ENCODE assay signal across 17 cellular contexts in the genomic region with DNA sequence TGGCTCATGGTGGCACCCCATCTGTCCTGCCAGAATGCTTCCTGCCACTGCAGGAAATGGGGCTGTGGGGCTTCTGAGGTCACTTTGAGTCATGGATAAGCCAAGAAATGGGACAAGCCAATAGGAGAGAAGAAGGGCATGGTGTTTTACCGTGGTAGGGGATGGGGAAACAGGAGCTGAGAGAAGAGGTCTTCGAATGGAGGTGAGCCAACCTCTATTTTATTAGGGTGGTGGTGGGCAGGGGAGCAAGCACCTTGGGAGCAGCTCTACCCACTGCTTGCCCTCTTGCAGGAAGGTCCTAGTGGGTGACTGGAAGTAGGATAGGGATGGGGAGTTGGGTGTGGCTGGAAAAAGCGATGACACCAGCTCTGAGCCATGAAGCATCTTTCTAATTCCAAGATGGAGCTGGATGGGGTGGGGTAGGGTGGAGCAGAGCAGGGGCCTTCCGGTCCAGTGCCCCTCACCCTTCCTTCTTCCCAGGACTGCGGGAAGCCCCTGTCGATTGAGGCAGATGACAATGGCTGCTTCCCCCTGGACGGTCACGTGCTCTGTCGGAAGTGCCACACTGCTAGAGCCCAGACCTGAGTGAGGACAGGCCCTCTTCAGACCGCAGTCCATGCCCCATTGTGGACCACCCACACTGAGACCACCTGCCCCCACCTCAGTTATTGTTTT. TPM values are rescaled to one million over a fixed set of nuclear protein-coding genes. Genes with fewer than 3 reads are reported as not detected.
A peak's percentile ranks its signal among the peaks of the same experiment; 100 is the strongest.
DNase-seq lines count a peak whose midpoint lies in the region; ATAC-seq, FAIRE-seq and TF ChIP-seq lines count a peak whose summit lies in the region.
"Had no signal": no experiment of that assay in that cellular context is flagged by ENCODE, and none has a peak within 500 bp of the region (broad histone marks: within the 10 kb centered on the region; RNA-seq: fewer than 3 reads in every experiment).

No MANE protein-coding gene starts in this region.

- ATAC-seq in CD4-positive, CD25-positive, alpha-beta regulatory T cell (ENCODE audit: low read depth in 2 of 2): no peak
- ATAC-seq in K562 (no peak), GM21423 (IDR thresholded peaks at IDR 0.05; ENCODE audit: unreplicated experiment) (no peak)

- H3K36me3 Mint-ChIP-seq in CD4-positive, CD25-positive, alpha-beta regulatory T cell: peaks cover 34% of the 10 kb centered on the region

- H3K9ac ChIP-seq in K562 (ENCODE audit: insufficient read depth in 1 of 2, low read depth in 2 of 2, low read length in 2 of 2) (0 out of 4 replicates have a peak overlapping the region, but pooled peaks of 1 of the 2 experiments have one; percentile 42), neuronal stem cell (ENCODE audit: low read depth, low read length, poor library complexity) (no peak overlapping the region)
- H3K9ac ChIP-seq: neural progenitor cell had no signal

- H3K9me3 Mint-ChIP-seq in CD4-positive, CD25-positive, alpha-beta regulatory T cell: no peaks in the 10 kb centered on the region
- H3K9me3 Mint-ChIP-seq: neural progenitor cell had no signal

- CTCF ChIA-PET in K562 (lab: Yijun Ruan, JAX; ENCODE audit: low intra/inter-chr PET ratio): no interaction called here

- H2BK12ac ChIP-seq in neuronal stem cell (ENCODE audit: low read length): no peak overlapping the region

- peak overlapping the region; percentile 5 to 85 (median 55) for H3K27ac Mint-ChIP-seq in CD4-positive, CD25-positive, alpha-beta regulatory T cell
- H3K27ac Mint-ChIP-seq: neural progenitor cell had no signal

- H3K4me1 Mint-ChIP-seq in CD4-positive, CD25-positive, alpha-beta regulatory T cell: peaks cover 0 to 30% (median 4%) of the 10 kb centered on the region in 4 donors

- POLR2A ChIA-PET in K562 (lab: Yijun Ruan, JAX): interaction anchor here (0.7 to 9.7 kb wide), 6 partner anchors 9 to 54 kb away, joined by 3 to 131 read pairs (median 3); a partner anchor contains a TSS

- no peak overlapping the region for H3K4me2 ChIP-seq in K562 (ENCODE audit: insufficient read depth, low read length)
- no peak overlapping the region for H3K4me2 ChIP-seq in neuronal stem cell (ENCODE audit: insufficient read depth, low read length, poor library complexity, severe bottlenecking)
- H3K4me2 ChIP-seq: neural progenitor cell had no signal

- H4K20me1 ChIP-seq in K562 (replicated peaks; ENCODE audit: control insufficient read depth, insufficient read depth, low read length): peaks cover 28% of the 10 kb centered on the region

- H3K23ac ChIP-seq in neuronal stem cell (ENCODE audit: low read depth, low read length, poor library complexity): peak overlapping the region; percentile 45

- H3K79me1 ChIP-seq in neuronal stem cell (ENCODE audit: low read depth, low read length): peaks cover 5% of the 10 kb centered on the region

- 87% methylated on average over 10 of the region's 10 CpGs for WGBS in K562 (ENCODE audit: insufficient coverage, low coverage, missing lambda C conversion rate)
- no CpG with 5 or more reads among the region's 10 CpGs for WGBS in neuronal stem cell (ENCODE audit: extremely low coverage in 2 of 2, insufficient read length in 2 of 2, insufficient replicate concordance in 1 of 2), 2 donors

- no peak overlapping the region for H2BK15ac ChIP-seq in neuronal stem cell (ENCODE audit: low read length)

- no peak for TF ChIP-seq EP300 in K562 (IDR thresholded peaks at IDR 0.05; ENCODE audit: low read length)

- H2BK5ac ChIP-seq in neuronal stem cell (ENCODE audit: low read length): no peak overlapping the region

- no peak overlapping the region for H2BK120ac ChIP-seq in neuronal stem cell (ENCODE audit: low read depth, low read length)

- no peak for TF ChIP-seq POLR2A in K562 (conservative IDR thresholded peaks at IDR 0.05)

- no peak overlapping the region for H3K14ac ChIP-seq in neuronal stem cell (ENCODE audit: low read length)

- peaks cover 54% of the 10 kb centered on the region for H3K36me3 ChIP-seq in CD4-positive, CD25-positive, alpha-beta regulatory T cell (ENCODE audit: control insufficient read depth, insufficient read depth, low read length)
- H3K36me3 ChIP-seq in H7 (replicated peaks; ENCODE audit: control insufficient read depth, insufficient read depth, low read length) (peaks cover 60% of the 10 kb centered on the region), K562 (ENCODE audit: control insufficient read depth, insufficient read depth, low read length) (peaks cover 58% of the 10 kb centered on the region; the same call in 2 of the 3 replicates), neuronal stem cell (replicated peaks in 1 of 2; ENCODE audit: control insufficient read depth in 2 of 2, insufficient read depth in 2 of 2, low read length in 2 of 2) (peaks cover 45 to 71% of the 10 kb centered on the region in 2 donors)
- H3K36me3 ChIP-seq: neural progenitor cell had no signal

- no peaks in the 10 kb centered on the region for H3K27me3 ChIP-seq in CD4-positive, CD25-positive, alpha-beta regulatory T cell (ENCODE audit: control insufficient read depth, insufficient read depth, low read length)
- H3K27me3 ChIP-seq in H7 (ENCODE audit: control insufficient read depth, insufficient read depth, low read length): no peaks in the 10 kb centered on the region
- H3K27me3 ChIP-seq in K562 (ENCODE audit: control insufficient read depth in 2 of 2, insufficient read depth in 2 of 2, low read length in 2 of 2): peaks cover 5 to 19% of the 10 kb centered on the region in 2 experiments; a peak in 4 of 5 replicates
- no peaks in the 10 kb centered on the region for H3K27me3 ChIP-seq in neuronal stem cell (ENCODE audit: control insufficient read depth in 3 of 3, insufficient read depth in 3 of 3, low read depth in 1 of 3, low read length in 3 of 3)
- H3K27me3 ChIP-seq: BLaER1 treated with 17β-estradiol and CSF1 and Interleukin-3, amounts not matched to agents 10 nM and 100 nM; neural progenitor cell had no signal

- no peak for TF ChIP-seq RAD21 in K562 (CRISPR knock-in tag; conservative IDR thresholded peaks at IDR 0.05 in 1 of 2, IDR thresholded peaks at IDR 0.05 in 1 of 2)

- peaks cover 17% of the 10 kb centered on the region for H3K4me1 ChIP-seq in CD4-positive, CD25-positive, alpha-beta regulatory T cell (ENCODE audit: control insufficient read depth, insufficient read depth, low read length, poor library complexity, severe bottlenecking)
- peaks cover 0 to 28% of the 10 kb centered on the region in 2 experiments; a peak in 3 of 5 replicates for H3K4me1 ChIP-seq in K562 (replicated peaks in 1 of 2; ENCODE audit: control insufficient read depth in 2 of 2, insufficient read depth in 2 of 2, low read length in 2 of 2)
- peaks cover 0 to 5% of the 10 kb centered on the region in 2 donors for H3K4me1 ChIP-seq in neuronal stem cell (ENCODE audit: control insufficient read depth in 2 of 2, insufficient read depth in 1 of 2, low read depth in 1 of 2, low read length in 2 of 2)
- H3K4me1 ChIP-seq: neural progenitor cell had no signal

- in situ Hi-C loops in K562 (cut with MboI): no loop called here

- H3K79me2 ChIP-seq in K562 (ENCODE audit: control insufficient read depth, insufficient read depth, low read length): no peaks in the 10 kb centered on the region; the same call in 2 of the 3 replicates

- H4K8ac ChIP-seq in neuronal stem cell (ENCODE audit: low read depth, low read length): no peak overlapping the region

- no peak overlapping the region for H3K18ac ChIP-seq in neuronal stem cell (ENCODE audit: low read length)

- no peak overlapping the region for H3K4ac ChIP-seq in neuronal stem cell (ENCODE audit: low read length)

- FAIRE-seq in K562 (lab: Jason Lieb, UNC): no peak

- no peak overlapping the region for H3K4me3 ChIP-seq in CD4-positive, CD25-positive, alpha-beta regulatory T cell (ENCODE audit: low read depth, low read length)
- H3K4me3 ChIP-seq in H7 (ENCODE audit: insufficient read depth, low read depth, low read length) (no peak overlapping the region), K562 (no peak overlapping the region), neuronal stem cell (ENCODE audit: low read length in 2 of 2) (no peak overlapping the region)
- H3K4me3 ChIP-seq: BLaER1 treated with 17β-estradiol and CSF1 and Interleukin-3, amounts not matched to agents 10 nM and 100 nM; neural progenitor cell had no signal

- no peak overlapping the region for H3K27ac ChIP-seq in CD4-positive, CD25-positive, alpha-beta regulatory T cell (ENCODE audit: insufficient read depth, low read length, poor library complexity, severe bottlenecking)
- H3K27ac ChIP-seq in K562 (ENCODE audit: extremely low read depth, low read depth, low read length): no peak overlapping the region
- H3K27ac ChIP-seq in neuronal stem cell (replicated peaks; ENCODE audit: low read length): no peak overlapping the region
- H3K27ac ChIP-seq: neural progenitor cell, VCaP had no signal

- no peak overlapping the region for H4K91ac ChIP-seq in neuronal stem cell (ENCODE audit: low read depth, low read length, poor library complexity)

- TF ChIP-seq CTCF in K562 (IDR thresholded peaks at IDR 0.05 in 2 of 3, conservative IDR thresholded peaks at IDR 0.05 in 1 of 3; ENCODE audit: insufficient read depth in 2 of 3, low read depth in 1 of 3, low read length in 3 of 3): no peak

- H2AK5ac ChIP-seq in neuronal stem cell (ENCODE audit: low read depth, low read length): no peak overlapping the region

- intact Hi-C loops in K562 (cut with micrococcal nuclease): no loop called here

- no peaks in the 10 kb centered on the region for H3K9me3 ChIP-seq in CD4-positive, CD25-positive, alpha-beta regulatory T cell (ENCODE audit: control insufficient read depth in 2 of 2, low read length in 2 of 2)
- H3K9me3 ChIP-seq in K562 (replicated peaks; ENCODE audit: control insufficient read depth, insufficient read depth, low read depth, low read length) (no peaks in the 10 kb centered on the region), neuronal stem cell (replicated peaks in 1 of 2; ENCODE audit: control insufficient read depth in 2 of 2, insufficient read depth in 1 of 2, low read depth in 1 of 2, low read length in 2 of 2) (peaks cover 0 to 2% of the 10 kb centered on the region in 2 donors)
- H3K9me3 ChIP-seq: BLaER1 treated with 17β-estradiol and CSF1 and Interleukin-3, amounts not matched to agents 10 nM and 100 nM had no signal

- no peak for DNase-seq in CD4-positive, CD25-positive, alpha-beta regulatory T cell
- peak; percentile 51 for DNase-seq in H7
- DNase-seq in K562 (ENCODE audit: extremely low read depth in 1 of 4, low spot score in 3 of 4): no peak
- no peak for DNase-seq in neuronal stem cell (ENCODE audit: low spot score)
- DNase-seq in NCI-H345 treated with DMSO at 0.1 percent for 48 hours (lab: John Stamatoyannopoulos, UW; ENCODE audit: unreplicated experiment): no peak
- no peak for DNase-seq in SW 1271 (lab: John Stamatoyannopoulos, UW)
- DNase-seq in activated CD8-positive, alpha-beta memory T cell treated with anti-CD3 and anti-CD28 coated beads, Interleukin-2, amount 50 U/mL, for 48 hours: no peak
- DNase-seq: foreskin melanocyte; NCI-H1436; NCI-H82; SHP77; stimulated activated CD4-positive, alpha-beta T cell treated with anti-CD3 and anti-CD28 coated beads, Interleukin-15, amount 100 ng/mL, for 24 hours had no signal

- BruUV-seq in K562 (replicated peaks; lab: Mats Ljungman, UMichigan): no TSS peak

- H3K27me3 Mint-ChIP-seq in CD4-positive, CD25-positive, alpha-beta regulatory T cell: no peaks in the 10 kb centered on the region

- H2AFZ ChIP-seq in K562 (ENCODE audit: low read depth, low read length) (no peak overlapping the region), neuronal stem cell (ENCODE audit: low read length) (no peak overlapping the region)
- H2AFZ ChIP-seq: neural progenitor cell had no signal

- peak overlapping the region in 1 of 4 donors; percentile 20 for H3K4me3 Mint-ChIP-seq in CD4-positive, CD25-positive, alpha-beta regulatory T cell
- H3K4me3 Mint-ChIP-seq: neural progenitor cell had no signal

- H3K9me1 ChIP-seq in K562 (ENCODE audit: control insufficient read depth, insufficient read depth, low read length): peaks cover 10% of the 10 kb centered on the region

RNA-seq across cellular contexts. Expression of a gene that starts 9.1 kb away (rescaled TPM):
- total RNA-seq in CD4-positive, CD25-positive, alpha-beta regulatory T cell: 174 TPM
- 100 to 1,000 TPM in 1 of 4 donors, 10 to 100 TPM in 3; 81.1 to 105 (median 89.5) TPM for polyA plus RNA-seq in CD4-positive, CD25-positive, alpha-beta regulatory T cell
- 84.6 and 97.1 TPM in 2 replicates for total RNA-seq in H7 (2014; rRNA removed; shearing (Covaris generic))
- total RNA-seq in K562 (2011; cell fraction: chromatin; rRNA removed; ENCODE audit: low replicate concordance): 38.7 and 99.5 TPM in 2 replicates
- 54.7 and 66.9 TPM in 2 replicates for total RNA-seq in K562 (2011; cell fraction: nucleolus; rRNA removed)
- total RNA-seq in K562 (2011; cell fraction: nucleoplasm; rRNA removed): 41.5 and 64.4 TPM in 2 replicates
- total RNA-seq in K562 (2014; rRNA removed): 26.9 and 37.8 TPM in 2 replicates
- 9.2 and 11.5 TPM in 2 replicates for total RNA-seq in K562 (2014; rRNA removed; fragmentation: Illumina TruSeq; extraction: Trizol)
- 15.7 and 17.3 TPM in 2 replicates for total RNA-seq in K562 (2015; rRNA removed; fragmentation: Illumina TruSeq; extraction: Trizol)
- total RNA-seq in K562 (2021): 114 and 130 TPM in 2 replicates
- 9.0 and 18.5 TPM in 2 replicates for polyA plus RNA-seq in K562 (2011; rRNA removed)
- 15.7 and 26.2 TPM in 2 replicates for polyA plus RNA-seq in K562 (2011; cell fraction: cytosol; rRNA removed)
- polyA plus RNA-seq in K562 (2011; cell fraction: nucleus; rRNA removed): 53.7 and 98.4 TPM in 2 replicates
- 141 and 252 TPM in 2 replicates for polyA plus RNA-seq in K562 (2012)
- 81.7 and 116 TPM in 2 replicates for polyA plus RNA-seq in K562 (2014; fragmentation: Illumina TruSeq; extraction: Trizol)
- 1 to 10 TPM; 1.8 to 3.1 TPM for polyA plus RNA-seq in K562 (2014; fragmentation: Nextera tagmentation; extraction: Ambion mirVana)
- polyA plus RNA-seq in K562 (2014; rRNA removed): 30.0 and 35.0 TPM in 2 replicates
- polyA minus RNA-seq in K562 (2011; rRNA and poly(A)+ RNA removed): 8.3 and 9.5 TPM in 2 replicates
- polyA minus RNA-seq in K562 (2011; cell fraction: cytosol; rRNA and poly(A)+ RNA removed): 57.5 and 83.9 TPM in 2 replicates
- polyA minus RNA-seq in K562 (2011; cell fraction: nucleus; rRNA and poly(A)+ RNA removed): 35.4 and 38.0 TPM in 2 replicates
- polyA plus RNA-seq in neuronal stem cell (2013, experiment 1 of 2): 85.0 TPM
- 85.7 TPM for polyA plus RNA-seq in neuronal stem cell (2013, experiment 2 of 2)

RNA-seq across cellular contexts. Expression of a gene that starts 18.4 kb away (rescaled TPM):
- 5.0 TPM for total RNA-seq in CD4-positive, CD25-positive, alpha-beta regulatory T cell
- polyA plus RNA-seq in CD4-positive, CD25-positive, alpha-beta regulatory T cell: 10 to 100 TPM in 1 of 4 donors, 1 to 10 TPM in 3; 1.4 to 10.3 (median 4.8) TPM
- 176 and 189 TPM in 2 replicates for total RNA-seq in H7 (2014; rRNA removed; shearing (Covaris generic))
- total RNA-seq in K562 (2011; cell fraction: chromatin; rRNA removed; ENCODE audit: low replicate concordance): 0.37 TPM in 1 of 2 replicates, not detected in the other
- 0.26 and 0.67 TPM in 2 replicates for total RNA-seq in K562 (2011; cell fraction: nucleolus; rRNA removed)
- total RNA-seq in K562 (2011; cell fraction: nucleoplasm; rRNA removed): 0.37 TPM in 1 of 2 replicates, not detected in the other
- total RNA-seq in K562 (2014; rRNA removed): not detected in 2 replicates
- not detected in 2 replicates for total RNA-seq in K562 (2014; rRNA removed; fragmentation: Illumina TruSeq; extraction: Trizol)
- not detected in 2 replicates for total RNA-seq in K562 (2015; rRNA removed; fragmentation: Illumina TruSeq; extraction: Trizol)
- total RNA-seq in K562 (2021): 0.22 and 0.25 TPM in 2 replicates
- 0.07 and 0.32 TPM in 2 replicates for polyA plus RNA-seq in K562 (2011; rRNA removed)
- 0.03 and 0.39 TPM in 2 replicates for polyA plus RNA-seq in K562 (2011; cell fraction: cytosol; rRNA removed)
- 0.25 and 1.1 TPM in 2 replicates for polyA plus RNA-seq in K562 (2011; cell fraction: nucleus; rRNA removed)
- 2.7 and 3.5 TPM in 2 replicates for polyA plus RNA-seq in K562 (2012)
- not detected in 2 replicates for polyA plus RNA-seq in K562 (2014; fragmentation: Illumina TruSeq; extraction: Trizol)
- not detected for polyA plus RNA-seq in K562 (2014; fragmentation: Nextera tagmentation; extraction: Ambion mirVana)
- polyA plus RNA-seq in K562 (2014; rRNA removed): 0.05 and 0.57 TPM in 2 replicates
- polyA minus RNA-seq in K562 (2011; rRNA and poly(A)+ RNA removed): 0.14 TPM in 1 of 2 replicates, not detected in the other
- not detected in 2 replicates for polyA minus RNA-seq in K562 (2011; cell fraction: cytosol; rRNA and poly(A)+ RNA removed)
- polyA minus RNA-seq in K562 (2011; cell fraction: nucleus; rRNA and poly(A)+ RNA removed): 0.54 TPM in 1 of 2 replicates, not detected in the other
- polyA plus RNA-seq in neuronal stem cell (2013, experiment 1 of 2): 0.24 TPM
- polyA plus RNA-seq in neuronal stem cell (2013, experiment 2 of 2): 0.15 TPM

RNA-seq across cellular contexts. Expression of a gene that starts 27.7 kb away (rescaled TPM):
- 0.27 TPM for total RNA-seq in CD4-positive, CD25-positive, alpha-beta regulatory T cell
- under 1 TPM in 3 of 4 donors, not detected in 1; 0.14 to 0.36 (median 0.35) TPM for polyA plus RNA-seq in CD4-positive, CD25-positive, alpha-beta regulatory T cell
- total RNA-seq in H7 (2014; rRNA removed; shearing (Covaris generic)): 11.9 and 16.9 TPM in 2 replicates
- 0.07 TPM in 1 of 2 replicates, not detected in the other for total RNA-seq in K562 (2011; cell fraction: chromatin; rRNA removed; ENCODE audit: low replicate concordance)
- not detected in 2 replicates for total RNA-seq in K562 (2011; cell fraction: nucleolus; rRNA removed)
- not detected in 2 replicates for total RNA-seq in K562 (2011; cell fraction: nucleoplasm; rRNA removed)
- total RNA-seq in K562 (2014; rRNA removed): not detected in 2 replicates
- not detected in 2 replicates for total RNA-seq in K562 (2014; rRNA removed; fragmentation: Illumina TruSeq; extraction: Trizol)
- not detected in 2 replicates for total RNA-seq in K562 (2015; rRNA removed; fragmentation: Illumina TruSeq; extraction: Trizol)
- total RNA-seq in K562 (2021): 0.04 TPM in 2 replicates
- 0.03 and 0.11 TPM in 2 replicates for polyA plus RNA-seq in K562 (2011; rRNA removed)
- not detected in 2 replicates for polyA plus RNA-seq in K562 (2011; cell fraction: cytosol; rRNA removed)
- polyA plus RNA-seq in K562 (2011; cell fraction: nucleus; rRNA removed): 0.09 TPM in 1 of 2 replicates, not detected in the other
- 0.03 TPM in 2 replicates for polyA plus RNA-seq in K562 (2012)
- polyA plus RNA-seq in K562 (2014; fragmentation: Illumina TruSeq; extraction: Trizol): not detected in 2 replicates
- not detected for polyA plus RNA-seq in K562 (2014; fragmentation: Nextera tagmentation; extraction: Ambion mirVana)
- not detected in 2 replicates for polyA plus RNA-seq in K562 (2014; rRNA removed)
- not detected in 2 replicates for polyA minus RNA-seq in K562 (2011; rRNA and poly(A)+ RNA removed)
- 0.29 TPM in 1 of 2 replicates, not detected in the other for polyA minus RNA-seq in K562 (2011; cell fraction: cytosol; rRNA and poly(A)+ RNA removed)
- polyA minus RNA-seq in K562 (2011; cell fraction: nucleus; rRNA and poly(A)+ RNA removed): 0.33 TPM in 1 of 2 replicates, not detected in the other
- 27.3 TPM for polyA plus RNA-seq in neuronal stem cell (2013, experiment 1 of 2)
- 26.2 TPM for polyA plus RNA-seq in neuronal stem cell (2013, experiment 2 of 2)

RNA-seq across cellular contexts. Expression of a gene that starts 53.0 kb away (rescaled TPM):
- total RNA-seq in CD4-positive, CD25-positive, alpha-beta regulatory T cell: 0.42 TPM
- polyA plus RNA-seq in CD4-positive, CD25-positive, alpha-beta regulatory T cell: under 1 TPM in 2 of 4 donors, not detected in 2; 0.19 to 0.20 TPM
- not detected in 2 replicates for total RNA-seq in H7 (2014; rRNA removed; shearing (Covaris generic))
- 1.6 and 5.5 TPM in 2 replicates for total RNA-seq in K562 (2011; cell fraction: chromatin; rRNA removed; ENCODE audit: low replicate concordance)
- total RNA-seq in K562 (2011; cell fraction: nucleolus; rRNA removed): 1.0 and 1.1 TPM in 2 replicates
- total RNA-seq in K562 (2011; cell fraction: nucleoplasm; rRNA removed): 0.88 and 3.2 TPM in 2 replicates
- total RNA-seq in K562 (2014; rRNA removed): not detected in 2 replicates
- not detected in 2 replicates for total RNA-seq in K562 (2014; rRNA removed; fragmentation: Illumina TruSeq; extraction: Trizol)
- not detected in 2 replicates for total RNA-seq in K562 (2015; rRNA removed; fragmentation: Illumina TruSeq; extraction: Trizol)
- not detected in 2 replicates for total RNA-seq in K562 (2021)
- polyA plus RNA-seq in K562 (2011; rRNA removed): 0.08 TPM in 2 replicates
- not detected in 2 replicates for polyA plus RNA-seq in K562 (2011; cell fraction: cytosol; rRNA removed)
- 0.33 and 0.53 TPM in 2 replicates for polyA plus RNA-seq in K562 (2011; cell fraction: nucleus; rRNA removed)
- polyA plus RNA-seq in K562 (2012): 0.08 and 0.14 TPM in 2 replicates
- not detected in 2 replicates for polyA plus RNA-seq in K562 (2014; fragmentation: Illumina TruSeq; extraction: Trizol)
- polyA plus RNA-seq in K562 (2014; fragmentation: Nextera tagmentation; extraction: Ambion mirVana): not detected
- 0.28 TPM in 1 of 2 replicates, not detected in the other for polyA plus RNA-seq in K562 (2014; rRNA removed)
- 0.27 and 0.46 TPM in 2 replicates for polyA minus RNA-seq in K562 (2011; rRNA and poly(A)+ RNA removed)
- not detected in 2 replicates for polyA minus RNA-seq in K562 (2011; cell fraction: cytosol; rRNA and poly(A)+ RNA removed)
- 0.54 and 0.67 TPM in 2 replicates for polyA minus RNA-seq in K562 (2011; cell fraction: nucleus; rRNA and poly(A)+ RNA removed)
- polyA plus RNA-seq in neuronal stem cell (2013, experiment 1 of 2): not detected
- polyA plus RNA-seq in neuronal stem cell (2013, experiment 2 of 2): not detected
- total RNA-seq: kidney epithelial cell had no signal

Comparison
In these comparisons a context has a peak if more than half of its experiments do, and no peak if none do; other contexts are left out.
1. RNA of a gene that starts 18.4 kb away (total RNA-seq): 176 to 189 TPM in H7; 5.0 TPM in CD4-positive, CD25-positive, alpha-beta regulatory T cell (single experiment) and 0.22 to 0.67 TPM in K562; every median in the first group is over 10 times any median in the second.
2. RNA of a gene that starts 27.7 kb away (total RNA-seq): 11.9 to 16.9 TPM in H7; 0.27 TPM in CD4-positive, CD25-positive, alpha-beta regulatory T cell (single experiment) and 0.04 to 0.07 TPM in K562; every median in the first group is over 10 times any median in the second.